8 cellular contexts compared by ENCODE assay signal in genomic region chr9:121498487-121499176, GRCh38. TPM values are rescaled to one million over a fixed set of nuclear protein-coding genes. Genes with fewer than 3 reads are reported as not detected.
DNase-seq lines count a peak whose midpoint lies in the region; ATAC-seq, FAIRE-seq and TF ChIP-seq lines count a peak whose summit lies in the region.

No MANE protein-coding gene starts in this region.

- H3K9me3 ChIP-seq in heart right ventricle = peaks cover 0 to 7% (median 0%) of the 10 kb centered on the region in 11 donors

- H3K4me3 Mint-ChIP-seq in activated T-helper 17 cell treated with anti-CD3 and anti-CD28 coated beads, Interleukin-2, amount 50 U/mL, for 72 hours = peak overlapping the region; percentile 68

- 2 to 3% methylated on average over 29 of the region's 29 CpGs for WGBS in heart right ventricle, 2 donors

- ATAC-seq in activated T-helper 17 cell treated with anti-CD3 and anti-CD28 coated beads, Interleukin-2, amount 50 U/mL, for 72 hours (replicated peaks) = peak; percentile 18
- ATAC-seq in heart right ventricle = peak; percentile 22 to 60 (median 35)

- peak overlapping the region; percentile 77 to 95 (median 92) for H3K27ac ChIP-seq in heart right ventricle

- H3K4me1 ChIP-seq in heart right ventricle = peaks cover 5 to 64% (median 28%) of the 10 kb centered on the region in 9 donors

- H3K36me3 ChIP-seq in heart right ventricle = no peaks in the 10 kb centered on the region

- peak overlapping the region; percentile 50 to 82 (median 70) for H3K4me3 ChIP-seq in heart right ventricle

- H3K9me3 Mint-ChIP-seq in activated T-helper 17 cell treated with anti-CD3 and anti-CD28 coated beads, Interleukin-2, amount 50 U/mL, for 72 hours = peaks cover 4% of the 10 kb centered on the region

- peaks cover 59% of the 10 kb centered on the region for H3K27me3 Mint-ChIP-seq in activated T-helper 17 cell treated with anti-CD3 and anti-CD28 coated beads, Interleukin-2, amount 50 U/mL, for 72 hours

- peak in 1 of 9 donors; percentile 13 for TF ChIP-seq CTCF in heart right ventricle (IDR thresholded peaks at IDR 0.05)
- TF ChIP-seq CTCF in D721Med (IDR thresholded peaks at IDR 0.05; ENCODE audit: insufficient read depth, missing control alignments) = no peak

- FAIRE-seq in D721Med (lab: Jason Lieb, UNC) = no peak

- H3K27me3 ChIP-seq in heart right ventricle = peaks cover 0 to 6% (median 0%) of the 10 kb centered on the region in 7 donors

- no peak overlapping the region for H3K27ac Mint-ChIP-seq in activated T-helper 17 cell treated with anti-CD3 and anti-CD28 coated beads, Interleukin-2, amount 50 U/mL, for 72 hours

- H3K4me1 Mint-ChIP-seq in activated T-helper 17 cell treated with anti-CD3 and anti-CD28 coated beads, Interleukin-2, amount 50 U/mL, for 72 hours = peaks cover 13% of the 10 kb centered on the region

- DNase-seq in EH (ENCODE audit: low read depth) = peak; percentile 58
- peak; percentile 43 for DNase-seq in HPDE6-E6E7 (ENCODE audit: extremely low spot score)
- DNase-seq in heart right ventricle = peak; percentile 43 to 46
- peak; percentile 64 for DNase-seq in retina
- no peak for DNase-seq in activated CD4-positive, CD25-positive, alpha-beta regulatory T cell (lab: John Stamatoyannopoulos, UW)
- no peak for DNase-seq in stimulated activated naive CD4-positive, alpha-beta T cell (lab: John Stamatoyannopoulos, UW)
- no peak for DNase-seq in D721Med (ENCODE audit: insufficient read length, low spot score)

- intact Hi-C loops in heart right ventricle (cut with DNase I) = loop anchor here in 8 of 10 donors (1.0 to 5.0 kb wide), 5 partner anchors 30 to 39 kb away; no protein-coding TSS in a partner anchor

- no peaks in the 10 kb centered on the region for H3K36me3 Mint-ChIP-seq in activated T-helper 17 cell treated with anti-CD3 and anti-CD28 coated beads, Interleukin-2, amount 50 U/mL, for 72 hours (ENCODE audit: low read depth)

RNA-seq across cellular contexts. Expression of gene GGTA1, which starts 1.0 kb away (rescaled TPM):
- not detected for total RNA-seq in activated T-helper 17 cell treated with anti-CD3 and anti-CD28 coated beads, Interleukin-2, amount 50 U/mL, for 72 hours
- total RNA-seq in heart right ventricle = 10 to 100 TPM in 7 of 10 donors, 1 to 10 TPM in 3; 6.0 to 42.1 (median 13.9) TPM
- polyA plus RNA-seq in heart right ventricle = 10 to 100 TPM in 1 of 2 donors, 1 to 10 TPM in 1; 3.0 to 34.9 TPM

Comparison
In these comparisons a context has a peak if more than half of its experiments do, and no peak if none do; other contexts are left out.
1. DNase-seq: peak in EH (single experiment), HPDE6-E6E7 (single experiment), heart right ventricle (2 of 2) and retina (single experiment); none in activated CD4-positive, CD25-positive, alpha-beta regulatory T cell (0 of 4), stimulated activated naive CD4-positive, alpha-beta T cell (0 of 6) and D721Med (single experiment).
2. RNA of gene GGTA1, which starts 1.0 kb away (total RNA-seq): 6.0 to 42.1 TPM in heart right ventricle; not detected in activated T-helper 17 cell treated with anti-CD3 and anti-CD28 coated beads, Interleukin-2, amount 50 U/mL, for 72 hours; every median in the first group is over 4 times any median in the second.